In genomic region chr14:36229262-36229661, GRCh38 we compare ENCODE assay signal across 22 cellular contexts. TPM values are rescaled to one million over a fixed set of nuclear protein-coding genes. Genes with fewer than 3 reads are reported as not detected.
DNase-seq lines count a peak whose midpoint lies in the region; ATAC-seq, FAIRE-seq and TF ChIP-seq lines count a peak whose summit lies in the region.
"Had no signal": no experiment of that assay in that cellular context is flagged by ENCODE, and none has a peak within 500 bp of the region (broad histone marks: within the 10 kb centered on the region; RNA-seq: fewer than 3 reads in every experiment).

No MANE protein-coding gene starts in this region.

- H4K91ac ChIP-seq in H1 (replicated peaks; ENCODE audit: insufficient read length, low read length), result no peak overlapping the region

- no peak overlapping the region for H3K4me3 Mint-ChIP-seq in GM23338
- H3K4me3 Mint-ChIP-seq: CD4-positive, alpha-beta T cell had no signal

- H3K36me3 Mint-ChIP-seq in GM23338 (ENCODE audit: low read depth), result no peaks in the 10 kb centered on the region

- peaks cover 13% of the 10 kb centered on the region for H3K4me1 Mint-ChIP-seq in GM23338

- no peak overlapping the region for H3K4ac ChIP-seq in H1 (replicated peaks; ENCODE audit: insufficient read length, low read depth, low read length)

- intact Hi-C loops in stomach (cut with DNase I; ENCODE audit: low total_unique reads), result no loop called here

- CTCF ChIA-PET in H1 (lab: Charles Lee; ENCODE audit: partially characterized antibody), result interaction anchor here (0.6 to 1.5 kb wide), 6 partner anchors 32 to 296 kb away, joined by 3 to 4 read pairs (median 3); no protein-coding TSS in a partner anchor
- CTCF ChIA-PET in GM10248 (lab: Yijun Ruan, JAX), result no interaction called here

- H3K27ac Mint-ChIP-seq in GM23338, result no peak overlapping the region
- H3K27ac Mint-ChIP-seq: CD4-positive, alpha-beta T cell had no signal

- POLR2A ChIA-PET in H1 (lab: Charles Lee; ENCODE audit: partially characterized antibody) (no interaction called here), GM10248 (lab: Yijun Ruan, JAX) (no interaction called here)

- TF ChIP-seq RAD21 in H1 (IDR thresholded peaks at IDR 0.05 in 1 of 2, conservative IDR thresholded peaks at IDR 0.05 in 1 of 2; ENCODE audit: low read depth in 2 of 2, low read length in 2 of 2), result no peak

- no peak overlapping the region for H3K9ac ChIP-seq in NT2/D1 (ENCODE audit: insufficient read length, low read depth)
- no peak overlapping the region for H3K9ac ChIP-seq in H1 (replicated peaks in 1 of 4; ENCODE audit: extremely low read depth in 1 of 4, low read depth in 3 of 4, low read length in 3 of 4)

- WGBS in H1 (ENCODE audit: extremely low coverage in 1 of 2, insufficient coverage in 1 of 2, insufficient read length in 1 of 2, insufficient replicate concordance in 2 of 2, low coverage in 1 of 2, low lambda C conversion rate in 2 of 2, missing lambda C conversion rate in 1 of 2), 2 experiments, result 70% methylated on average over 2 of the region's 2 CpGs; no CpG with 5 or more reads in 1 of the 2 experiments
- WGBS in stomach, 5 donors, result 79 to 88% (median 82%) methylated on average over 2 of the region's 2 CpGs

- no peak overlapping the region for H2BK20ac ChIP-seq in H1 (ENCODE audit: low read length)

- H4K8ac ChIP-seq in H1 (ENCODE audit: extremely low read depth, insufficient read depth, low read length), result no peak overlapping the region

- H4K20me1 ChIP-seq in GM23338 (replicated peaks; ENCODE audit: insufficient read depth), result no peaks in the 10 kb centered on the region
- no peaks in the 10 kb centered on the region for H4K20me1 ChIP-seq in H1 (replicated peaks in 1 of 2; ENCODE audit: control insufficient read depth in 1 of 2, insufficient read depth in 2 of 2, low read length in 2 of 2)

- H3K18ac ChIP-seq in H1 (ENCODE audit: extremely low read depth, low read length), result no peak overlapping the region

- no peak overlapping the region for H2AK5ac ChIP-seq in H1 (ENCODE audit: low read depth, low read length)

- no peak overlapping the region for H2BK15ac ChIP-seq in H1 (ENCODE audit: low read length)

- peak; percentile 60 for ATAC-seq in GM23338
- no peak for ATAC-seq in HG03095 (IDR thresholded peaks at IDR 0.05; ENCODE audit: unreplicated experiment)
- ATAC-seq: A549, GM12878 had no signal

- no peaks in the 10 kb centered on the region for H3K9me3 Mint-ChIP-seq in GM23338
- H3K9me3 Mint-ChIP-seq: CD4-positive, alpha-beta T cell had no signal

- TF ChIP-seq CTCF in GM23338 (conservative IDR thresholded peaks at IDR 0.05; ENCODE audit: low read depth in 2 of 2) (no peak), H1 (IDR thresholded peaks at IDR 0.05; ENCODE audit: control extremely low read depth in 1 of 3, insufficient read depth in 1 of 3, low read depth in 1 of 3, low read length in 3 of 3) (no peak), stomach (IDR thresholded peaks at IDR 0.05) (no peak), GM10248 (IDR thresholded peaks at IDR 0.05; ENCODE audit: control extremely low read depth, extremely low read depth, low read depth, missing control alignments) (no peak)

- no peak overlapping the region for H2BK5ac ChIP-seq in H1 (ENCODE audit: low read depth, low read length)

- H3K27me3 Mint-ChIP-seq in GM23338 (ENCODE audit: insufficient read depth, low read depth, poor library complexity), result no peaks in the 10 kb centered on the region

- FAIRE-seq in H1 (lab: Jason Lieb, UNC), result no peak
- FAIRE-seq: A549, GM12878, H54, HepG2 had no signal

- H2AFZ ChIP-seq in GM23338, result no peak overlapping the region
- H2AFZ ChIP-seq in H1 (ENCODE audit: low read length), result no peak overlapping the region

- H3K79me2 ChIP-seq in GM23338 (replicated peaks; ENCODE audit: insufficient read depth) (no peaks in the 10 kb centered on the region), H1 (ENCODE audit: control insufficient read depth in 1 of 2, insufficient read depth in 2 of 2, low read length in 2 of 2) (no peaks in the 10 kb centered on the region)

- H3K9me3 ChIP-seq in NT2/D1 (ENCODE audit: insufficient read depth, low read length) (no peaks in the 10 kb centered on the region), H1 (ENCODE audit: insufficient read depth in 2 of 2, low read depth in 1 of 2, low read length in 1 of 2) (no peaks in the 10 kb centered on the region), stomach (no peaks in the 10 kb centered on the region)
- H3K9me3 ChIP-seq: A549, Caco-2 had no signal

- H3K4me1 ChIP-seq in GM23338 (ENCODE audit: insufficient read depth) (no peaks in the 10 kb centered on the region), NT2/D1 (ENCODE audit: insufficient read depth, insufficient read length) (no peaks in the 10 kb centered on the region), H1 (replicated peaks in 1 of 4; ENCODE audit: control insufficient read depth in 3 of 4, insufficient read depth in 4 of 4, low read length in 3 of 4) (peaks cover 0 to 7% (median 1%) of the 10 kb centered on the region in 4 experiments; a peak in 2 of 7 replicates), stomach (peaks cover 3 to 13% (median 9%) of the 10 kb centered on the region in 4 donors)
- H3K4me1 ChIP-seq: A549 had no signal

- no peaks in the 10 kb centered on the region for H3K36me3 ChIP-seq in GM23338 (ENCODE audit: insufficient read depth)
- H3K36me3 ChIP-seq in NT2/D1 (ENCODE audit: insufficient read depth, insufficient read length, low read length), result no peaks in the 10 kb centered on the region
- no peaks in the 10 kb centered on the region for H3K36me3 ChIP-seq in H1 (ENCODE audit: control insufficient read depth in 2 of 4, insufficient read depth in 4 of 4, low read length in 3 of 4)
- no peaks in the 10 kb centered on the region for H3K36me3 ChIP-seq in stomach

- H3K14ac ChIP-seq in H1 (ENCODE audit: insufficient read length), result no peak overlapping the region

- no peak overlapping the region for H2BK120ac ChIP-seq in H1 (replicated peaks; ENCODE audit: low read depth, low read length)

- peaks cover 12% of the 10 kb centered on the region; the same call in 1 of the 2 replicates for H3K9me2 ChIP-seq in GM23338 (ENCODE audit: insufficient read depth)

- DNase-seq in GM23338 (ENCODE audit: low spot score), result peak; percentile 40
- DNase-seq in NT2/D1 (ENCODE audit: low read depth, low spot score), result peak; percentile 9
- no peak for DNase-seq in H1 (ENCODE audit: low read depth in 1 of 2, low spot score in 2 of 2)
- DNase-seq in stomach, result no peak
- no peak for DNase-seq in NCI-H2029 treated with DMSO at 0.1 percent for 48 hours (lab: John Stamatoyannopoulos, UW)
- no peak for DNase-seq in DMS79 (lab: John Stamatoyannopoulos, UW)
- DNase-seq in GM10248 (ENCODE audit: extremely low spot score), result no peak
- DNase-seq: AML-193; Caco-2; CD4-positive, alpha-beta T cell; DMS153; DMS79 treated with DMSO at 0.1 percent for 48 hours; GF-D8; HCEC 1CT had no signal

- no peak overlapping the region for H4K5ac ChIP-seq in H1 (ENCODE audit: insufficient read length, low read depth, low read length)

- H3K4me3 ChIP-seq in GM23338, result no peak overlapping the region
- no peak overlapping the region for H3K4me3 ChIP-seq in NT2/D1 (ENCODE audit: insufficient read length, low read depth)
- H3K4me3 ChIP-seq in H1 (ENCODE audit: extremely low read depth in 1 of 4, insufficient read depth in 2 of 4, low read depth in 3 of 4, low read length in 4 of 4), result peak overlapping the region in 1 of 4 experiments; percentile 25; a peak in 1 of 8 replicates
- no peak overlapping the region for H3K4me3 ChIP-seq in stomach
- H3K4me3 ChIP-seq: A549, GM12878 had no signal

- TF ChIP-seq POLR2A in H1 (IDR thresholded peaks at IDR 0.05; ENCODE audit: control extremely low read depth in 1 of 2, low read depth in 2 of 2, low read length in 2 of 2), result no peak
- TF ChIP-seq POLR2A in stomach (IDR thresholded peaks at IDR 0.05), result no peak

- H3K4me2 ChIP-seq in GM23338 (0 out of 2 replicates have a peak overlapping the region, but pooled peaks have one; percentile 38), H1 (ENCODE audit: insufficient read depth in 1 of 2, low read depth in 2 of 2, low read length in 2 of 2) (peak overlapping the region; percentile 17; a peak in 1 of 4 replicates)
- H3K4me2 ChIP-seq: A549 had no signal

- no peak overlapping the region for H2BK12ac ChIP-seq in H1 (ENCODE audit: low read depth, low read length)

- TF ChIP-seq EP300 in H1 (IDR thresholded peaks at IDR 0.05; ENCODE audit: borderline replicate concordance in 1 of 2, low read depth in 2 of 2, low read length in 2 of 2), result no peak
- no peak for TF ChIP-seq EP300 in stomach (IDR thresholded peaks at IDR 0.05)

- H3K56ac ChIP-seq in H1 (replicated peaks; ENCODE audit: insufficient read length, low read depth, low read length), result no peak overlapping the region

- H3K27me3 ChIP-seq in GM23338 (ENCODE audit: insufficient read depth), result no peaks in the 10 kb centered on the region
- H3K27me3 ChIP-seq in NT2/D1 (ENCODE audit: insufficient read depth, insufficient read length), result no peaks in the 10 kb centered on the region
- no peaks in the 10 kb centered on the region; a peak in 1 of 7 replicates for H3K27me3 ChIP-seq in H1 (replicated peaks in 1 of 4; ENCODE audit: control insufficient read depth in 3 of 4, extremely low read depth in 1 of 4, insufficient read depth in 3 of 4, low read length in 3 of 4)
- no peaks in the 10 kb centered on the region for H3K27me3 ChIP-seq in stomach

- no peak overlapping the region for H3K27ac ChIP-seq in GM23338 (ENCODE audit: low read depth)
- no peak overlapping the region for H3K27ac ChIP-seq in H1 (ENCODE audit: low read depth, low read length)
- H3K27ac ChIP-seq in stomach, result peak overlapping the region in 4 of 5 donors; percentile 43 to 88 (median 68)
- H3K27ac ChIP-seq: 22Rv1, A549, C4-2B had no signal

- H3K79me1 ChIP-seq in H1 (ENCODE audit: low read depth, low read length), result no peaks in the 10 kb centered on the region

- H3F3A ChIP-seq in GM23338 (replicated peaks; ENCODE audit: low read depth), result no peaks in the 10 kb centered on the region

- H3K23ac ChIP-seq in H1 (ENCODE audit: insufficient read length), result no peak overlapping the region

- no peaks in the 10 kb centered on the region; the same call in 1 of the 2 replicates for H3K23me2 ChIP-seq in H1 (ENCODE audit: low read depth, low read length)

TF ChIP-seq in H1, 55 proteins besides CTCF, POLR2A, EP300 and RAD21 (continues in another document):
- TF ChIP-seq POU5F1 (IDR thresholded peaks at IDR 0.05; ENCODE audit: low read depth, low read length), result peak; percentile 59; the same call in 1 of the 2 replicates

RNA-seq across cellular contexts. Expression of gene PTCSC3, which starts 52.7 kb away (rescaled TPM):
- total RNA-seq in GM23338 (2014; rRNA removed; shearing (Covaris generic)), result not detected in 2 replicates
- polyA plus RNA-seq in GM23338 (2016; fragmentation: Nextera tagmentation; extraction: Ambion mirVana), result not detected in 2 replicates
- total RNA-seq in H1 (2021; fragmentation: NEBNext Ultra II Directional; extraction: Animal tissue kit (Norgen Biotek cat#: 25700)), result not detected in 2 replicates
- polyA plus RNA-seq in H1 (2011; rRNA removed), result not detected in 2 replicates
- polyA plus RNA-seq in H1 (2011; cell fraction: cytosol; rRNA removed), result not detected
- not detected for polyA plus RNA-seq in H1 (2011; cell fraction: nucleus; rRNA removed)
- not detected in 4 replicates for polyA plus RNA-seq in H1 (2012, experiment 1 of 2)
- not detected for polyA plus RNA-seq in H1 (2012, experiment 2 of 2)
- not detected for polyA plus RNA-seq in H1 (2013, experiment 1 of 2)
- polyA plus RNA-seq in H1 (2013, experiment 2 of 2), result not detected
- polyA minus RNA-seq in H1 (2011; rRNA and poly(A)+ RNA removed), result not detected in 2 replicates
- polyA minus RNA-seq in H1 (2011; cell fraction: cytosol; rRNA and poly(A)+ RNA removed), result not detected
- not detected for polyA minus RNA-seq in H1 (2011; cell fraction: nucleus; rRNA and poly(A)+ RNA removed)
- total RNA-seq in stomach, result not detected
- polyA plus RNA-seq in stomach, result under 1 TPM in 1 of 3 donors, not detected in 2; 0.65 TPM
- total RNA-seq: Caco-2; CD4-positive, alpha-beta T cell; GM12878; HepG2 had no signal
- polyA plus RNA-seq: A549, BJ, GM12878, HepG2 had no signal

Comparison
In these comparisons a context has a peak if more than half of its experiments do, and no peak if none do; other contexts are left out.
1. DNase-seq: peak in GM23338 (single experiment) and NT2/D1 (single experiment); none in H1 (0 of 2), stomach (single experiment), NCI-H2029 treated with DMSO at 0.1 percent for 48 hours (single experiment), DMS79 (single experiment) and GM10248 (single experiment).
2. H3K27ac ChIP-seq: peak in stomach (4 of 5); none in GM23338 (single experiment) and H1 (single experiment).